14 cellular contexts compared by ENCODE assay signal in the genomic region with DNA sequence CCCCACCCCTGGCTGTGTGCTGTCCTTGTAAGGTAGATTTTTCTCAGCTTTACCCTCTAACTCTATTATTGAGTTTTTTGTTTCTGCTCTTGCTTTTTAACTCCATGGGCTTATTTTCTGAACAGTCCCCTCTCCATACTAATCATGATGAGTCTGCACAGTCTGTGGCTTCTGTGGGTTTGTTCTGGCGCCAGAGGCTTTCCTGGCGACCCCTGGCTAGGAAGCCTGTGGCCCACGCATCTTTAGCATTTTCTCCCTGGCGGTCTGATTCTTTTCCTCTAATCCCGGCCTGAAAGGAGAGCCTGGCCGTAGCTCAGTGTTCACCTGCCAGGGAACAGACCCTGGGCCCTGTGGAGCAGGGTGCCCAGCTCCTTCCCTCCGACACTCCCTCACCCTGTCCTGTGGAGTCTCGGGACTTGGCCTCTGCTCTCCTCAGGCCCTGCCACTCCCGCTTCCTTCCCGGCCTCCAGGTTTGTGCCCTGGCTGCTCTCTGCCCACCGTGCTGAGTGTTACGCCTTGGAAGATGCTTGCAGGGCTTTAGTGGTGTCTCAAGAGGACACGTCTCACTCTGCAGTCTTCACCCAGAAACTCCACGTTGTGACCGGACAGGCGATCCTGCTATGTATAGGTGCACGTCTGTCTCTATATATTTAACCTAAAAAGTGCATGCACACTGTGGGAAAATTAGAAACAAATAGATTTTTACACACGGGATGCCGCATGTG. TPM values are rescaled to one million over a fixed set of nuclear protein-coding genes. Genes with fewer than 3 reads are reported as not detected.
DNase-seq lines count a peak whose midpoint lies in the region; ATAC-seq, FAIRE-seq and TF ChIP-seq lines count a peak whose summit lies in the region.
"Had no signal": no experiment of that assay in that cellular context is flagged by ENCODE, and none has a peak within 500 bp of the region (broad histone marks: within the 10 kb centered on the region; RNA-seq: fewer than 3 reads in every experiment).

No MANE protein-coding gene starts in this region.

- H3K23ac ChIP-seq in IMR-90 (ENCODE audit: low read depth, low read length): no peak overlapping the region

- no peak overlapping the region for H4K5ac ChIP-seq in IMR-90 (ENCODE audit: low read depth, low read length)

- H2BK120ac ChIP-seq in IMR-90 (ENCODE audit: low read depth, low read length): peak overlapping the region; percentile 65

- CTCF ChIA-PET in IMR-90 (lab: Yijun Ruan, JAX): no interaction called here

- 55% methylated on average over 6 of the region's 19 CpGs; no CpG with 5 or more reads in 1 of the 2 experiments for WGBS in IMR-90 (ENCODE audit: extremely low coverage in 2 of 2, insufficient read length in 1 of 2), 2 experiments

- TF ChIP-seq CTCF in AG10803 (conservative IDR thresholded peaks at IDR 0.05; ENCODE audit: low read length) (no peak), IMR-90 (conservative IDR thresholded peaks at IDR 0.05; ENCODE audit: low read depth, low read length) (no peak), cardiac fibroblast (IDR thresholded peaks at IDR 0.05; ENCODE audit: low read depth, low read length) (no peak), neural crest cell (conservative IDR thresholded peaks at IDR 0.05) (no peak)

- TF ChIP-seq POLR2A in IMR-90 (IDR thresholded peaks at IDR 0.05; ENCODE audit: low read depth, low read length): no peak

- peak overlapping the region; percentile 46; the same call in 1 of the 2 replicates for H2AK5ac ChIP-seq in IMR-90 (ENCODE audit: low read depth, low read length)

- H3K4me1 Mint-ChIP-seq in neural crest cell: peaks cover 1% of the 10 kb centered on the region
- H3K4me1 Mint-ChIP-seq: CD8-positive, alpha-beta memory T cell had no signal

- peaks cover 12% of the 10 kb centered on the region for H3K4me1 ChIP-seq in IMR-90 (ENCODE audit: control insufficient read depth, insufficient read depth, low read length)
- H3K4me1 ChIP-seq: adrenal gland had no signal

- H2BK20ac ChIP-seq in IMR-90 (ENCODE audit: low read depth, low read length): peak overlapping the region; percentile 69

- TF ChIP-seq RAD21 in IMR-90 (IDR thresholded peaks at IDR 0.05; ENCODE audit: low read length): no peak

- H3K79me1 ChIP-seq in IMR-90 (ENCODE audit: low read depth in 1 of 2, low read length in 2 of 2): no peaks in the 10 kb centered on the region

- H2AK9ac ChIP-seq in IMR-90 (replicated peaks; ENCODE audit: low read depth, low read length, poor library complexity): no peak overlapping the region

- peak; percentile 57 for ATAC-seq in IMR-90 (ENCODE audit: low read depth)
- ATAC-seq in GM21825 (IDR thresholded peaks at IDR 0.05; ENCODE audit: unreplicated experiment): no peak
- ATAC-seq in HG03469 (IDR thresholded peaks at IDR 0.05; ENCODE audit: unreplicated experiment): no peak

- peak overlapping the region; percentile 67 for H3K27ac Mint-ChIP-seq in neural crest cell (ENCODE audit: unreplicated experiment)
- H3K27ac Mint-ChIP-seq: CD8-positive, alpha-beta memory T cell had no signal

- no peak overlapping the region for H3K18ac ChIP-seq in IMR-90 (ENCODE audit: low read depth, low read length)

- H3K4me3 ChIP-seq in AG10803 (ENCODE audit: low read length) (no peak overlapping the region), IMR-90 (ENCODE audit: insufficient read depth, low read depth, low read length) (no peak overlapping the region), cardiac fibroblast (replicated peaks in 1 of 2; ENCODE audit: low read depth in 2 of 2, low read length in 2 of 2) (no peak overlapping the region)
- H3K4me3 ChIP-seq: adrenal gland had no signal

- DNase-seq in AG10803 (ENCODE audit: low read depth): peak; percentile 54
- DNase-seq in IMR-90: peak; percentile 87
- peak; percentile 14 to 37 for DNase-seq in cardiac fibroblast (ENCODE audit: low read depth in 2 of 2)
- DNase-seq in neural crest cell (ENCODE audit: low read depth, low spot score): no peak
- DNase-seq in NCI-H2171 (lab: John Stamatoyannopoulos, UW): no peak
- no peak for DNase-seq in GM19239 (ENCODE audit: insufficient read length, low spot score)
- DNase-seq: CD8-positive, alpha-beta memory T cell; mammary epithelial cell; NCI-H524 treated with DMSO at 0.1 percent for 48 hours; Right ventricle myocardium superior had no signal

- H4K20me1 ChIP-seq in IMR-90 (ENCODE audit: insufficient read depth, low read length): no peaks in the 10 kb centered on the region

- BruUV-seq in IMR-90 (replicated peaks; lab: Mats Ljungman, UMichigan): no TSS peak

- H3K4me2 ChIP-seq in IMR-90 (ENCODE audit: low read depth, low read length): no peak overlapping the region

- in situ Hi-C loops in IMR-90 (cut with MboI; ENCODE audit: low sequenced_read_pairs): no loop called here

- H3K14ac ChIP-seq in IMR-90 (replicated peaks; ENCODE audit: low read depth, low read length): no peak overlapping the region

- no peak overlapping the region for H3K27ac ChIP-seq in IMR-90 (ENCODE audit: insufficient read depth, low read length)
- H3K27ac ChIP-seq: adrenal gland had no signal

- intact Hi-C loops in IMR-90 (cut with micrococcal nuclease): no loop called here

- H3K36me3 Mint-ChIP-seq in neural crest cell (ENCODE audit: low read depth): peaks cover 10% of the 10 kb centered on the region
- H3K36me3 Mint-ChIP-seq: CD8-positive, alpha-beta memory T cell had no signal

- FAIRE-seq in GM19239 (lab: Jason Lieb, UNC): no peak
- FAIRE-seq: endothelial cell of umbilical vein had no signal

- H3K9ac ChIP-seq in IMR-90 (ENCODE audit: low read depth, low read length): no peak overlapping the region

- H3K4ac ChIP-seq in IMR-90 (ENCODE audit: low read depth, low read length): peak overlapping the region; percentile 74

- dilution Hi-C loops in IMR-90 (cut with HindIII; ENCODE audit: low sequenced_read_pairs, unreplicated experiment): no loop called here

- H3K9me3 ChIP-seq in IMR-90 (ENCODE audit: control insufficient read depth, insufficient read depth, low read length): no peaks in the 10 kb centered on the region
- H3K9me3 ChIP-seq: adrenal gland had no signal

- H3K27me3 ChIP-seq in IMR-90 (ENCODE audit: control insufficient read depth, insufficient read depth, low read length): no peaks in the 10 kb centered on the region
- H3K27me3 ChIP-seq: adrenal gland had no signal

- no peaks in the 10 kb centered on the region for H3K36me3 ChIP-seq in IMR-90 (ENCODE audit: control insufficient read depth, insufficient read depth, low read length)
- H3K36me3 ChIP-seq: adrenal gland had no signal

- no peak overlapping the region for H2BK15ac ChIP-seq in IMR-90 (ENCODE audit: low read depth, low read length)

- H2BK5ac ChIP-seq in IMR-90 (ENCODE audit: low read depth, low read length, poor library complexity, severe bottlenecking): no peak overlapping the region

- no peaks in the 10 kb centered on the region for H3K9me3 Mint-ChIP-seq in neural crest cell
- H3K9me3 Mint-ChIP-seq: CD8-positive, alpha-beta memory T cell had no signal

- H3K56ac ChIP-seq in IMR-90 (ENCODE audit: extremely low read depth, insufficient read depth, low read length): no peak overlapping the region

- peak overlapping the region; percentile 55 for H2AFZ ChIP-seq in IMR-90 (replicated peaks; ENCODE audit: low read length, poor library complexity)

- H3K9me1 ChIP-seq in IMR-90 (ENCODE audit: insufficient read depth, low read length): peaks cover 12% of the 10 kb centered on the region; the same call in 1 of the 2 replicates

- no peak overlapping the region for H3K4me3 Mint-ChIP-seq in neural crest cell
- H3K4me3 Mint-ChIP-seq: CD8-positive, alpha-beta memory T cell had no signal

- H4K8ac ChIP-seq in IMR-90 (ENCODE audit: low read depth in 2 of 2, low read length in 2 of 2): peak overlapping the region in 1 of 2 experiments; percentile 61; a peak in 2 of 4 replicates

- H3K27me3 Mint-ChIP-seq in neural crest cell (ENCODE audit: low read depth): no peaks in the 10 kb centered on the region

- H4K91ac ChIP-seq in IMR-90 (ENCODE audit: insufficient read depth, low read depth, low read length): peak overlapping the region; percentile 55; the same call in 1 of the 2 replicates

- POLR2A ChIA-PET in IMR-90 (lab: Charles Lee; ENCODE audit: unreplicated experiment): no interaction called here

TF ChIP-seq in IMR-90, 13 proteins besides CTCF, POLR2A, EP300 and RAD21:
- TF ChIP-seq ELK1 (IDR thresholded peaks at IDR 0.05; ENCODE audit: borderline replicate concordance, low read depth, low read length) (no peak), NFE2L2 (IDR thresholded peaks at IDR 0.05; ENCODE audit: low read depth, low read length) (peak; percentile 40; the same call in 1 of the 2 replicates)

RNA-seq across cellular contexts. Expression of gene LRRC14B, which starts 31.7 kb away (rescaled TPM):
- total RNA-seq in IMR-90 (2012; rRNA removed) (not detected in 2 replicates), neural crest cell (not detected in 2 replicates)
- polyA plus RNA-seq in IMR-90 (2012; rRNA removed): not detected in 2 replicates
- not detected in 2 replicates for polyA plus RNA-seq in IMR-90 (2012; cell fraction: cytosol; rRNA removed)
- polyA plus RNA-seq in IMR-90 (2012; cell fraction: nucleus; rRNA removed; ENCODE audit: low replicate concordance): 0.03 TPM in 1 of 2 replicates, not detected in the other
- total RNA-seq: adrenal gland; CD8-positive, alpha-beta memory T cell; endothelial cell of umbilical vein; mammary epithelial cell had no signal
- polyA plus RNA-seq: adrenal gland; CD8-positive, alpha-beta memory T cell; endothelial cell of umbilical vein; mammary epithelial cell had no signal

RNA-seq across cellular contexts. Expression of gene CCDC127, which starts 58.3 kb away (rescaled TPM):
- 3.9 and 4.4 TPM in 2 replicates for total RNA-seq in IMR-90 (2012; rRNA removed)
- 3.2 TPM in 2 replicates for polyA plus RNA-seq in IMR-90 (2012; rRNA removed)
- 2.2 and 2.4 TPM in 2 replicates for polyA plus RNA-seq in IMR-90 (2012; cell fraction: cytosol; rRNA removed)
- 1.5 and 2.8 TPM in 2 replicates for polyA plus RNA-seq in IMR-90 (2012; cell fraction: nucleus; rRNA removed; ENCODE audit: low replicate concordance)
- total RNA-seq in neural crest cell: 11.3 and 11.9 TPM in 2 replicates

RNA-seq across cellular contexts. Expression of gene SDHA, which starts 58.5 kb away (rescaled TPM):
- total RNA-seq in IMR-90 (2012; rRNA removed): 105 and 122 TPM in 2 replicates
- 120 and 121 TPM in 2 replicates for polyA plus RNA-seq in IMR-90 (2012; rRNA removed)
- polyA plus RNA-seq in IMR-90 (2012; cell fraction: cytosol; rRNA removed): 120 and 126 TPM in 2 replicates
- 104 and 113 TPM in 2 replicates for polyA plus RNA-seq in IMR-90 (2012; cell fraction: nucleus; rRNA removed; ENCODE audit: low replicate concordance)
- 106 and 108 TPM in 2 replicates for total RNA-seq in neural crest cell

Comparison
In these comparisons a context has a peak if more than half of its experiments do, and no peak if none do; other contexts are left out.
1. DNase-seq: peak in AG10803 (single experiment), IMR-90 (single experiment) and cardiac fibroblast (2 of 2); none in neural crest cell (single experiment), NCI-H2171 (single experiment) and GM19239 (single experiment).